27 cellular contexts compared by ENCODE assay signal in genomic region chr4:150114641-150115040, GRCh38. TPM values are rescaled to one million over a fixed set of nuclear protein-coding genes. Genes with fewer than 3 reads are reported as not detected.
"Had no signal": no experiment of that assay in that cellular context is flagged by ENCODE, and none has a peak within 500 bp of the region (broad histone marks: within the 10 kb centered on the region; RNA-seq: fewer than 3 reads in every experiment).

No MANE protein-coding gene starts in this region.

- H3K36me3 ChIP-seq: left lung, lower lobe of right lung, pancreas, prostate gland, stomach, thyroid gland, transverse colon, upper lobe of left lung, vagina had no signal

- H3K27me3 ChIP-seq: left lung, pancreas, stomach, testis, thyroid gland, transverse colon, upper lobe of left lung, vagina had no signal

- H3K4me3 ChIP-seq: left lung, lower lobe of right lung, pancreas, prostate gland, skin epidermis, stomach, testis, thyroid gland, transverse colon, upper lobe of left lung, vagina had no signal

- H3K9me3 ChIP-seq: lower lobe of right lung, pancreas, prostate gland, testis, thyroid gland, vagina had no signal

- H3K27ac ChIP-seq: left lung, lower lobe of right lung, pancreas, prostate gland, skin epidermis, stomach, testis, thyroid gland, transverse colon, upper lobe of left lung, vagina had no signal

- DNase-seq: immature natural killer cell; kidney; left colon; left lung; lower lobe of right lung; mammary epithelial cell; mesenchymal stem cell; naive thymus-derived CD8-positive, alpha-beta T cell; nucleus accumbens; pancreas; posterior cingulate gyrus; retina; right cardiac atrium; stimulated activated CD4-positive, alpha-beta T cell treated with anti-CD3 and anti-CD28 coated beads, Interleukin-12 subunit alpha, Interleukin-12 subunit beta, amount 100 ng/mL, for 4 hours; stimulated activated CD4-positive, alpha-beta T cell treated with anti-CD3 and anti-CD28 coated beads, Interleukin-15, amount 100 ng/mL, for 24 hours; stimulated activated CD4-positive, alpha-beta T cell treated with anti-CD3 and anti-CD28 coated beads, Interleukin-2, amount 100 ng/mL, for 24 hours; stimulated activated CD4-positive, alpha-beta T cell treated with anti-CD3 and anti-CD28 coated beads, Interleukin-4, amount 100 ng/mL, for 1 hour; stimulated activated naive B cell treated with anti-CD40 and anti-IgM and Interleukin-4, amounts not matched to agents 10 μg/mL and 1 μg/mL and 100 μg/mL, for 72 hours; stimulated activated naive CD8-positive, alpha-beta T cell treated with anti-CD3 and anti-CD28 coated beads, Interleukin-15, Interleukin-2, amounts not matched to agents 100 U/mL and 50 U/mL, for 24 hours; stomach; testis; thyroid gland; transverse colon; upper lobe of left lung had no signal

- H3K4me1 ChIP-seq: left lung, lower lobe of right lung, prostate gland, testis, vagina had no signal

RNA-seq across cellular contexts. Expression of gene DCLK2, which starts 36.4 kb away (rescaled TPM):
- polyA plus RNA-seq: immature natural killer cell had no signal
